In the genomic region with DNA sequence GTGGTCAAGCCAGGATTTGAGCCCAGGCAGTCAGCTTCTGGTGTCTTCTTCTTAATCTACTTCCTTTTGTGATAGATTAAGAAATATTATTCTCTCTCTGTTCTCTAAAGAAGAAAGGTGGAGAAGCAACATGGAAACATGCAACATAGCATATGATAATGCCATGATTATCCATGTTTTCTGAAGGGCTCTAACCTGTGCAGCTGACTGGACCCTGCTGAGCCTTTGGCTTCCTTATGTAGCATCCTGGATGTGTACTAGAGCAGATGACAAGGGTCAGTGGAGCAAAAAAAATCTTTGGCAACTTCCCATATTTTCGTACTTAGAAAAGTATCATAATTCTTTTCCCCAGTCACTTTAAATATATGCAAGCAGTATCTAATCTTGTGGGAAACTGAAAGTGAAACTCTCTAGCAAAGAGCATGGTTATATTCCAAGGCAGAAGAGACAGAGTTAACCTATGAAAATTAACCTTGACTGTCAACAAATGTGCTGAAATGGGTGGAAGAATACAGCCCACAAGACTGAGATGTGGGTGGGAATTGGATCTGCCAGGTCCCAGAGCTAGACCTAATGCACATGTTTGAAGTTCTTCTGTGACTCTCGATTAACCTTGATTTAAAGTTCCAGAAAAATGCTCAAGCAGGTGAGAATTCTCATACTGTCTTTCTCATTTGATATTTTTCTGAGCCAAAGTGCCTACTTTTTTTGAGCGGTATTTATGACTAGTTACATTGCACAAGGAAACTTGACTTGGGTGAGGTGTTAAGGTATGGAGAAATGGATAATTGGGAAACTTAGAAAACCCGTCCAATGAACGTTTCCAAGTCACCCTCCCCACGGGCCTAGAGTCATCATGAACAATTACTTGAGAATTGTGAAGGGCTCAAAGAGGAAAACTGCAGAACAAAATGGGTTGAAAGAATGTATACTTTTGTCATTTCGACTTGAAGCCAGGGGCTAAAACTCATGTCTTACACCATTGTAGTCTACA, we compare ENCODE assay signal across 8 cellular contexts.
DNase-seq lines count a peak whose midpoint lies in the region; ATAC-seq and TF ChIP-seq lines count a peak whose summit lies in the region.

No MANE protein-coding gene starts in this region.

- no peaks in the 10 kb centered on the region for H3K27me3 Mint-ChIP-seq in effector memory CD8-positive, alpha-beta T cell
- H3K27me3 Mint-ChIP-seq in type B pancreatic cell, result no peaks in the 10 kb centered on the region

- peaks cover 7 to 20% of the 10 kb centered on the region in 2 donors for H3K4me1 Mint-ChIP-seq in effector memory CD8-positive, alpha-beta T cell (ENCODE audit: low read depth in 2 of 2)
- H3K4me1 Mint-ChIP-seq in type B pancreatic cell (ENCODE audit: unreplicated experiment), result peaks cover 21% of the 10 kb centered on the region

- H3K36me3 Mint-ChIP-seq in effector memory CD8-positive, alpha-beta T cell (ENCODE audit: insufficient read depth), result no peaks in the 10 kb centered on the region
- H3K36me3 Mint-ChIP-seq in type B pancreatic cell, result peaks cover 7% of the 10 kb centered on the region

- H3K4me3 ChIP-seq in Jurkat, Clone E6-1 (ENCODE audit: low read length), result peak overlapping the region; percentile 32
- H3K4me3 ChIP-seq in subcutaneous abdominal adipose tissue (ENCODE audit: low read depth in 1 of 5, low read length in 5 of 5), result peak overlapping the region; percentile 3 to 45 (median 32)

- peak overlapping the region; percentile 55 to 66 for H3K4me3 Mint-ChIP-seq in effector memory CD8-positive, alpha-beta T cell
- no peak overlapping the region for H3K4me3 Mint-ChIP-seq in type B pancreatic cell

- H3K27ac Mint-ChIP-seq in effector memory CD8-positive, alpha-beta T cell, result peak overlapping the region; percentile 48 to 64
- no peak overlapping the region for H3K27ac Mint-ChIP-seq in type B pancreatic cell

- no peaks in the 10 kb centered on the region for H3K9me3 Mint-ChIP-seq in effector memory CD8-positive, alpha-beta T cell
- no peaks in the 10 kb centered on the region for H3K9me3 Mint-ChIP-seq in type B pancreatic cell

- peaks cover 0 to 18% (median 16%) of the 10 kb centered on the region in 5 donors for H3K4me1 ChIP-seq in subcutaneous abdominal adipose tissue (ENCODE audit: control insufficient read depth in 5 of 5, insufficient read depth in 5 of 5, low read length in 5 of 5)

- H3K9ac ChIP-seq in subcutaneous abdominal adipose tissue (ENCODE audit: low read length in 5 of 5), result peak overlapping the region in 1 of 5 donors; percentile 50

- peaks cover 0 to 4% (median 0%) of the 10 kb centered on the region in 5 donors for H3K36me3 ChIP-seq in subcutaneous abdominal adipose tissue (ENCODE audit: control insufficient read depth in 5 of 5, insufficient read depth in 5 of 5, low read length in 5 of 5)

- DNase-seq in Right ventricle myocardium inferior (ENCODE audit: missing footprints) (no peak), cardiac septum (ENCODE audit: low spot score) (no peak), type B pancreatic cell (ENCODE audit: extremely low spot score, unreplicated experiment) (no peak), GM13976 (ENCODE audit: low spot score) (no peak)
- DNase-seq in Jurkat, Clone E6-1 (ENCODE audit: low read depth, low spot score), result peak; percentile 61
- DNase-seq in effector memory CD8-positive, alpha-beta T cell, result no peak

- intact Hi-C loops in Right ventricle myocardium inferior (cut with DNase I), result loop anchor here (10.0 kb wide), 1 partner anchor 58 kb away; no protein-coding TSS in a partner anchor
- intact Hi-C loops in cardiac septum (cut with DNase I), result no loop called here

- H3K27ac ChIP-seq in subcutaneous abdominal adipose tissue (ENCODE audit: low read depth, low read length), result no peak overlapping the region

- no peaks in the 10 kb centered on the region for H3K9me3 ChIP-seq in subcutaneous abdominal adipose tissue (ENCODE audit: control insufficient read depth in 5 of 5, low read length in 5 of 5)

- TF ChIP-seq CTCF in type B pancreatic cell (conservative IDR thresholded peaks at IDR 0.05) (no peak), GM13976 (IDR thresholded peaks at IDR 0.05; ENCODE audit: borderline replicate concordance, control extremely low read depth, extremely low read depth, insufficient read depth, missing control alignments) (no peak)

- in situ Hi-C loops in GM13976 (cut with MboI; ENCODE audit: low sequenced_read_pairs, unreplicated experiment), result no loop called here

- ATAC-seq in Right ventricle myocardium inferior (peak; percentile 50), HG02970 (IDR thresholded peaks at IDR 0.05; ENCODE audit: low FRiP score, unreplicated experiment) (no peak)
- peak; percentile 64 for ATAC-seq in effector memory CD8-positive, alpha-beta T cell (replicated peaks)

- H3K27me3 ChIP-seq in subcutaneous abdominal adipose tissue (ENCODE audit: control insufficient read depth in 5 of 5, insufficient read depth in 4 of 5, low read length in 5 of 5), result no peaks in the 10 kb centered on the region
